ENCODE assay signal across 8 cellular contexts in the genomic region with DNA sequence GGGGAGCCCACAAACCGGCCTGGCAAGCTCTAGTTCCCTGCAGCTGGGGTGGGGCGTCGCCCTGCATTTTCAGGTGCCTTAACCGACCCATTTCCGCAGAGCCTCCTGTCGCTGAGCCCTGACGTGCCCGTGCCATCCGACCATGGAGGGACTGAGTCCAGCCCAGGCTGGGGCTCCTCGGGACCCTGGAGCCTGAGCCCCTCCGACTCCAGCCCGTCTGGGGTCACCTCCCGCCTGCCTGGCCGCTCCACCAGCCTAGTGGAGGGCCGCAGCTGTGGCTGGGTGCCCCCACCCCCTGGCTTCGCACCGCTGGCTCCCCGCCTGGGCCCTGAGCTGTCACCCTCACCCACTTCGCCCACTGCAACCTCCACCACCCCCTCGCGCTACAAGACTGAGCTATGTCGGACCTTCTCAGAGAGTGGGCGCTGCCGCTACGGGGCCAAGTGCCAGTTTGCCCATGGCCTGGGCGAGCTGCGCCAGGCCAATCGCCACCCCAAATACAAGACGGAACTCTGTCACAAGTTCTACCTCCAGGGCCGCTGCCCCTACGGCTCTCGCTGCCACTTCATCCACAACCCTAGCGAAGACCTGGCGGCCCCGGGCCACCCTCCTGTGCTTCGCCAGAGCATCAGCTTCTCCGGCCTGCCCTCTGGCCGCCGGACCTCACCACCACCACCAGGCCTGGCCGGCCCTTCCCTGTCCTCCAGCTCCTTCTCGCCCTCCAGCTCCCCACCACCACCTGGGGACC. TPM values are rescaled to one million over a fixed set of nuclear protein-coding genes. Genes with fewer than 3 reads are reported as not detected.
DNase-seq lines count a peak whose midpoint lies in the region; ATAC-seq, FAIRE-seq and TF ChIP-seq lines count a peak whose summit lies in the region.

No MANE protein-coding gene starts in this region.

- TF ChIP-seq CTCF in K562 (IDR thresholded peaks at IDR 0.05 in 2 of 3, conservative IDR thresholded peaks at IDR 0.05 in 1 of 3; ENCODE audit: insufficient read depth in 2 of 3, low read depth in 1 of 3, low read length in 3 of 3) = no peak
- TF ChIP-seq CTCF in GM10248 (IDR thresholded peaks at IDR 0.05; ENCODE audit: control extremely low read depth, extremely low read depth, low read depth, missing control alignments) = no peak

- TF ChIP-seq EP300 in K562 (IDR thresholded peaks at IDR 0.05; ENCODE audit: low read length) = no peak

- CTCF ChIA-PET in K562 (lab: Yijun Ruan, JAX; ENCODE audit: low intra/inter-chr PET ratio) (interaction anchor here (0.8 kb wide), 1 partner anchor 10 kb away, joined by 3 read pairs; no protein-coding TSS in a partner anchor), GM10248 (lab: Yijun Ruan, JAX) (interaction anchor here (3.9 kb wide), 1 partner anchor 10 kb away, joined by 41 read pairs; no protein-coding TSS in a partner anchor)

- no peaks in the 10 kb centered on the region for H3K9me1 ChIP-seq in K562 (ENCODE audit: control insufficient read depth, insufficient read depth, low read length)

- POLR2A ChIA-PET in K562 (lab: Yijun Ruan, JAX) (interaction anchor here (0.7 to 4.0 kb wide), 9 partner anchors 10 to 216 kb away, joined by 3 to 18 read pairs (median 6); partner anchors contain the start of genes MED29, PAF1, RPS16 and SAMD4B), GM10248 (lab: Yijun Ruan, JAX) (interaction anchor here (0.7 to 3.8 kb wide), 8 partner anchors 8 to 78 kb away, joined by 3 to 49 read pairs (median 5); partner anchors contain the start of genes MED29, PAF1 and RPS16)

- H3K79me2 ChIP-seq in K562 (ENCODE audit: control insufficient read depth, insufficient read depth, low read length) = peaks cover 50% of the 10 kb centered on the region

- no peak for TF ChIP-seq POLR2A in K562 (conservative IDR thresholded peaks at IDR 0.05)

- H3K4me3 ChIP-seq in GM08714 (ENCODE audit: low read length) (peak overlapping the region; percentile 94), SJSA1 (peak overlapping the region; percentile 81), K562 (peak overlapping the region; percentile 78)

- intact Hi-C loops in K562 (cut with micrococcal nuclease) = no loop called here

- in situ Hi-C loops in K562 (cut with MboI) = no loop called here

- H3K27ac ChIP-seq in SJSA1 (no peak overlapping the region), K562 (ENCODE audit: extremely low read depth, low read depth, low read length) (peak overlapping the region; percentile 94)

- no peak for ATAC-seq in K562

- no peak for TF ChIP-seq RAD21 in K562 (CRISPR knock-in tag; conservative IDR thresholded peaks at IDR 0.05 in 1 of 2, IDR thresholded peaks at IDR 0.05 in 1 of 2)

- H4K20me1 ChIP-seq in K562 (replicated peaks; ENCODE audit: control insufficient read depth, insufficient read depth, low read length) = peaks cover 4% of the 10 kb centered on the region; the same call in 1 of the 2 replicates

- FAIRE-seq in K562 (lab: Jason Lieb, UNC) (no peak), urothelium cell line (lab: Jason Lieb, UNC) (no peak)

- H3K36me3 ChIP-seq in SJSA1 (peaks cover 21% of the 10 kb centered on the region), K562 (ENCODE audit: control insufficient read depth, insufficient read depth, low read length) (peaks cover 13% of the 10 kb centered on the region; the same call in 1 of the 3 replicates)

- H3K9ac ChIP-seq in K562 (ENCODE audit: insufficient read depth in 1 of 2, low read depth in 2 of 2, low read length in 2 of 2) = peak overlapping the region; percentile 91 to 97

- H3K4me1 ChIP-seq in SJSA1 (replicated peaks) = peaks cover 52% of the 10 kb centered on the region
- H3K4me1 ChIP-seq in K562 (replicated peaks in 1 of 2; ENCODE audit: control insufficient read depth in 2 of 2, insufficient read depth in 2 of 2, low read length in 2 of 2) = peaks cover 55 to 76% of the 10 kb centered on the region in 2 experiments

- 48% methylated on average over 34 of the region's 41 CpGs for WGBS in K562 (ENCODE audit: insufficient coverage, low coverage, missing lambda C conversion rate)

- H3K27me3 ChIP-seq in SJSA1 (replicated peaks) (no peaks in the 10 kb centered on the region), K562 (ENCODE audit: control insufficient read depth in 2 of 2, insufficient read depth in 2 of 2, low read length in 2 of 2) (no peaks in the 10 kb centered on the region)

- DNase-seq in SJSA1 (ENCODE audit: low read depth in 1 of 2, low spot score in 2 of 2) = peak in 1 of 2 experiments; percentile 46
- DNase-seq in K562 (ENCODE audit: extremely low read depth in 1 of 4, low spot score in 3 of 4) = peak in 1 of 4 experiments; percentile 50
- DNase-seq in islet precursor cell = peak; percentile 68
- peak; percentile 39 to 58 for DNase-seq in stimulated activated CD8-positive, alpha-beta memory T cell treated with anti-CD3 and anti-CD28 coated beads, Interleukin-2, amount 100 ng/mL, for 1 hour (ENCODE audit: low read depth in 2 of 2)
- no peak for DNase-seq in H4 (ENCODE audit: low spot score)
- no peak for DNase-seq in urothelium cell line (ENCODE audit: low spot score)
- no peak for DNase-seq in GM10248 (ENCODE audit: extremely low spot score)

- no peaks in the 10 kb centered on the region for H3K9me3 ChIP-seq in SJSA1 (replicated peaks)
- H3K9me3 ChIP-seq in K562 (replicated peaks; ENCODE audit: control insufficient read depth, insufficient read depth, low read depth, low read length) = no peaks in the 10 kb centered on the region

- no peak overlapping the region for H2AFZ ChIP-seq in K562 (ENCODE audit: low read depth, low read length)

- no TSS peak for BruUV-seq in K562 (replicated peaks; lab: Mats Ljungman, UMichigan)

- H3K4me2 ChIP-seq in K562 (ENCODE audit: insufficient read depth, low read length) = peak overlapping the region; percentile 85

RNA-seq across cellular contexts. Expression of gene ZFP36, which starts 1.2 kb away (rescaled TPM):
- 2.0 and 4.3 TPM in 2 replicates for total RNA-seq in SJSA1 (2014; rRNA removed; shearing (Covaris generic))
- 9.5 and 19.1 TPM in 2 replicates for total RNA-seq in K562 (2011; cell fraction: chromatin; rRNA removed; ENCODE audit: low replicate concordance)
- 17.8 and 18.8 TPM in 2 replicates for total RNA-seq in K562 (2011; cell fraction: nucleolus; rRNA removed)
- total RNA-seq in K562 (2011; cell fraction: nucleoplasm; rRNA removed) = 15.0 and 15.3 TPM in 2 replicates
- total RNA-seq in K562 (2014; rRNA removed) = 3.5 and 7.1 TPM in 2 replicates
- total RNA-seq in K562 (2014; rRNA removed; fragmentation: Illumina TruSeq; extraction: Trizol) = 1.8 and 2.8 TPM in 2 replicates
- 3.7 and 3.8 TPM in 2 replicates for total RNA-seq in K562 (2015; rRNA removed; fragmentation: Illumina TruSeq; extraction: Trizol)
- total RNA-seq in K562 (2021) = 17.1 and 20.1 TPM in 2 replicates
- polyA plus RNA-seq in K562 (2011; rRNA removed) = 1.0 and 2.0 TPM in 2 replicates
- polyA plus RNA-seq in K562 (2011; cell fraction: cytosol; rRNA removed) = 1.8 and 3.0 TPM in 2 replicates
- polyA plus RNA-seq in K562 (2011; cell fraction: nucleus; rRNA removed) = 12.7 and 20.7 TPM in 2 replicates
- polyA plus RNA-seq in K562 (2012) = 14.4 and 28.7 TPM in 2 replicates
- polyA plus RNA-seq in K562 (2014; fragmentation: Illumina TruSeq; extraction: Trizol) = 12.5 and 13.4 TPM in 2 replicates
- 1 to 10 TPM; 1.3 to 1.5 TPM for polyA plus RNA-seq in K562 (2014; fragmentation: Nextera tagmentation; extraction: Ambion mirVana)
- polyA plus RNA-seq in K562 (2014; rRNA removed) = 9.2 and 9.5 TPM in 2 replicates
- 0.63 and 0.66 TPM in 2 replicates for polyA minus RNA-seq in K562 (2011; rRNA and poly(A)+ RNA removed)
- polyA minus RNA-seq in K562 (2011; cell fraction: cytosol; rRNA and poly(A)+ RNA removed) = 6.1 and 7.0 TPM in 2 replicates
- 11.0 and 12.8 TPM in 2 replicates for polyA minus RNA-seq in K562 (2011; cell fraction: nucleus; rRNA and poly(A)+ RNA removed)
- 4.0 and 5.7 TPM in 2 replicates for total RNA-seq in H4 (2014; rRNA removed; shearing (Covaris generic))

RNA-seq across cellular contexts. Expression of gene PLEKHG2, which starts 4.7 kb away (rescaled TPM):
- 8.6 and 17.9 TPM in 2 replicates for total RNA-seq in SJSA1 (2014; rRNA removed; shearing (Covaris generic))
- 36.8 and 97.0 TPM in 2 replicates for total RNA-seq in K562 (2011; cell fraction: chromatin; rRNA removed; ENCODE audit: low replicate concordance)
- total RNA-seq in K562 (2011; cell fraction: nucleolus; rRNA removed) = 44.7 and 54.0 TPM in 2 replicates
- total RNA-seq in K562 (2011; cell fraction: nucleoplasm; rRNA removed) = 35.4 and 61.8 TPM in 2 replicates
- total RNA-seq in K562 (2014; rRNA removed) (9.8 and 17.1 TPM in 2 replicates), K562 (2014; rRNA removed; fragmentation: Illumina TruSeq; extraction: Trizol) (5.9 and 6.8 TPM in 2 replicates), K562 (2015; rRNA removed; fragmentation: Illumina TruSeq; extraction: Trizol) (8.1 and 11.4 TPM in 2 replicates), K562 (2021) (41.1 and 45.7 TPM in 2 replicates)
- polyA plus RNA-seq in K562 (2011; rRNA removed) (5.4 and 8.5 TPM in 2 replicates), K562 (2014; fragmentation: Illumina TruSeq; extraction: Trizol) (18.6 and 27.7 TPM in 2 replicates), K562 (2014; fragmentation: Nextera tagmentation; extraction: Ambion mirVana) (1 to 10 TPM in 1 of 2 experiments, under 1 TPM in 1; 0.98 to 3.0 TPM), K562 (2014; rRNA removed) (14.9 and 18.0 TPM in 2 replicates)
- polyA plus RNA-seq in K562 (2011; cell fraction: cytosol; rRNA removed) = 4.2 and 6.3 TPM in 2 replicates
- 32.9 and 103 TPM in 2 replicates for polyA plus RNA-seq in K562 (2011; cell fraction: nucleus; rRNA removed)
- 22.1 and 34.0 TPM in 2 replicates for polyA plus RNA-seq in K562 (2012)
- polyA minus RNA-seq in K562 (2011; rRNA and poly(A)+ RNA removed) = 2.7 TPM in 2 replicates
- polyA minus RNA-seq in K562 (2011; cell fraction: cytosol; rRNA and poly(A)+ RNA removed) = 15.3 and 25.7 TPM in 2 replicates
- 14.0 and 19.9 TPM in 2 replicates for polyA minus RNA-seq in K562 (2011; cell fraction: nucleus; rRNA and poly(A)+ RNA removed)
- 5.3 and 7.1 TPM in 2 replicates for total RNA-seq in H4 (2014; rRNA removed; shearing (Covaris generic))

RNA-seq across cellular contexts. Expression of gene MED29, which starts 16.6 kb away (rescaled TPM):
- total RNA-seq in SJSA1 (2014; rRNA removed; shearing (Covaris generic)) = 24.3 and 38.9 TPM in 2 replicates
- total RNA-seq in K562 (2011; cell fraction: chromatin; rRNA removed; ENCODE audit: low replicate concordance) = 7.8 and 14.7 TPM in 2 replicates
- 12.0 and 12.7 TPM in 2 replicates for total RNA-seq in K562 (2011; cell fraction: nucleolus; rRNA removed)
- 13.0 and 17.4 TPM in 2 replicates for total RNA-seq in K562 (2011; cell fraction: nucleoplasm; rRNA removed)
- total RNA-seq in K562 (2014; rRNA removed) = 16.0 and 22.6 TPM in 2 replicates
- total RNA-seq in K562 (2014; rRNA removed; fragmentation: Illumina TruSeq; extraction: Trizol) = 7.0 and 7.2 TPM in 2 replicates
- total RNA-seq in K562 (2015; rRNA removed; fragmentation: Illumina TruSeq; extraction: Trizol) = 11.2 and 11.7 TPM in 2 replicates
- total RNA-seq in K562 (2021) = 17.3 and 18.0 TPM in 2 replicates
- 11.7 and 12.4 TPM in 2 replicates for polyA plus RNA-seq in K562 (2011; rRNA removed)
- 18.4 and 30.0 TPM in 2 replicates for polyA plus RNA-seq in K562 (2011; cell fraction: cytosol; rRNA removed)
- 5.3 and 8.7 TPM in 2 replicates for polyA plus RNA-seq in K562 (2011; cell fraction: nucleus; rRNA removed)
- 14.0 and 19.0 TPM in 2 replicates for polyA plus RNA-seq in K562 (2012)
- polyA plus RNA-seq in K562 (2014; fragmentation: Illumina TruSeq; extraction: Trizol) = 18.0 and 19.2 TPM in 2 replicates
- 1 to 10 TPM; 1.8 to 2.8 TPM for polyA plus RNA-seq in K562 (2014; fragmentation: Nextera tagmentation; extraction: Ambion mirVana)
- 15.1 and 22.5 TPM in 2 replicates for polyA plus RNA-seq in K562 (2014; rRNA removed)
- polyA minus RNA-seq in K562 (2011; rRNA and poly(A)+ RNA removed) = 6.4 and 10.6 TPM in 2 replicates
- polyA minus RNA-seq in K562 (2011; cell fraction: cytosol; rRNA and poly(A)+ RNA removed) = 5.9 and 9.0 TPM in 2 replicates
- 15.9 and 16.3 TPM in 2 replicates for polyA minus RNA-seq in K562 (2011; cell fraction: nucleus; rRNA and poly(A)+ RNA removed)
- 26.7 and 58.5 TPM in 2 replicates for total RNA-seq in H4 (2014; rRNA removed; shearing (Covaris generic))

RNA-seq across cellular contexts. Expression of gene PAF1, which starts 16.9 kb away (rescaled TPM):
- total RNA-seq in SJSA1 (2014; rRNA removed; shearing (Covaris generic)) = 55.2 and 61.6 TPM in 2 replicates
- total RNA-seq in K562 (2011; cell fraction: chromatin; rRNA removed; ENCODE audit: low replicate concordance) = 59.0 and 87.9 TPM in 2 replicates
- 51.6 and 65.2 TPM in 2 replicates for total RNA-seq in K562 (2011; cell fraction: nucleolus; rRNA removed)
- total RNA-seq in K562 (2011; cell fraction: nucleoplasm; rRNA removed) = 40.5 and 40.8 TPM in 2 replicates
- total RNA-seq in K562 (2014; rRNA removed) (41.2 and 50.5 TPM in 2 replicates), K562 (2014; rRNA removed; fragmentation: Illumina TruSeq; extraction: Trizol) (22.6 and 23.2 TPM in 2 replicates), K562 (2015; rRNA removed; fragmentation: Illumina TruSeq; extraction: Trizol) (37.0 and 39.8 TPM in 2 replicates), K562 (2021) (30.7 and 33.8 TPM in 2 replicates)
- polyA plus RNA-seq in K562 (2011; rRNA removed) (30.1 and 31.6 TPM in 2 replicates), K562 (2014; fragmentation: Illumina TruSeq; extraction: Trizol) (41.1 and 45.0 TPM in 2 replicates), K562 (2014; fragmentation: Nextera tagmentation; extraction: Ambion mirVana) (1 to 10 TPM; 1.5 to 1.7 TPM), K562 (2014; rRNA removed) (32.4 and 43.5 TPM in 2 replicates)
- polyA plus RNA-seq in K562 (2011; cell fraction: cytosol; rRNA removed) = 31.4 and 56.3 TPM in 2 replicates
- 65.9 and 73.6 TPM in 2 replicates for polyA plus RNA-seq in K562 (2011; cell fraction: nucleus; rRNA removed)
- polyA plus RNA-seq in K562 (2012) = 37.5 and 43.8 TPM in 2 replicates
- polyA minus RNA-seq in K562 (2011; rRNA and poly(A)+ RNA removed) = 38.6 and 43.3 TPM in 2 replicates
- 21.1 and 21.3 TPM in 2 replicates for polyA minus RNA-seq in K562 (2011; cell fraction: cytosol; rRNA and poly(A)+ RNA removed)
- polyA minus RNA-seq in K562 (2011; cell fraction: nucleus; rRNA and poly(A)+ RNA removed) = 33.7 and 58.5 TPM in 2 replicates
- 40.8 and 62.0 TPM in 2 replicates for total RNA-seq in H4 (2014; rRNA removed; shearing (Covaris generic))

RNA-seq across cellular contexts. Expression of gene RPS16, which starts 27.9 kb away (rescaled TPM):
- total RNA-seq in SJSA1 (2014; rRNA removed; shearing (Covaris generic)) = 54.0 and 69.4 TPM in 2 replicates
- 222 and 453 TPM in 2 replicates for total RNA-seq in K562 (2011; cell fraction: chromatin; rRNA removed; ENCODE audit: low replicate concordance)
- 784 and 1,002 TPM in 2 replicates for total RNA-seq in K562 (2011; cell fraction: nucleolus; rRNA removed)
- total RNA-seq in K562 (2011; cell fraction: nucleoplasm; rRNA removed) = 878 and 1,583 TPM in 2 replicates
- total RNA-seq in K562 (2014; rRNA removed) = 2,011 and 2,125 TPM in 2 replicates
- total RNA-seq in K562 (2014; rRNA removed; fragmentation: Illumina TruSeq; extraction: Trizol) = 82.6 and 146 TPM in 2 replicates
- 114 and 137 TPM in 2 replicates for total RNA-seq in K562 (2015; rRNA removed; fragmentation: Illumina TruSeq; extraction: Trizol)
- total RNA-seq in K562 (2021) = 3,072 and 3,267 TPM in 2 replicates
- polyA plus RNA-seq in K562 (2011; rRNA removed) = 1,618 and 2,255 TPM in 2 replicates
- 6,767 and 7,935 TPM in 2 replicates for polyA plus RNA-seq in K562 (2011; cell fraction: cytosol; rRNA removed)
- polyA plus RNA-seq in K562 (2011; cell fraction: nucleus; rRNA removed) = 1,399 and 1,697 TPM in 2 replicates
- 3,974 and 4,107 TPM in 2 replicates for polyA plus RNA-seq in K562 (2012)
- 2,204 and 2,973 TPM in 2 replicates for polyA plus RNA-seq in K562 (2014; fragmentation: Illumina TruSeq; extraction: Trizol)
- 1,000 to 10,000 TPM; 2,545 to 3,175 TPM for polyA plus RNA-seq in K562 (2014; fragmentation: Nextera tagmentation; extraction: Ambion mirVana)
- polyA plus RNA-seq in K562 (2014; rRNA removed) = 3,400 and 3,671 TPM in 2 replicates
- 1,356 and 1,489 TPM in 2 replicates for polyA minus RNA-seq in K562 (2011; rRNA and poly(A)+ RNA removed)
- 1,901 and 2,445 TPM in 2 replicates for polyA minus RNA-seq in K562 (2011; cell fraction: cytosol; rRNA and poly(A)+ RNA removed)
- 274 and 520 TPM in 2 replicates for polyA minus RNA-seq in K562 (2011; cell fraction: nucleus; rRNA and poly(A)+ RNA removed)
- 8.0 and 83.0 TPM in 2 replicates for total RNA-seq in H4 (2014; rRNA removed; shearing (Covaris generic))

Comparison
In these comparisons a context has a peak if more than half of its experiments do, and no peak if none do; other contexts are left out.
1. DNase-seq: peak in islet precursor cell (single experiment) and stimulated activated CD8-positive, alpha-beta memory T cell treated with anti-CD3 and anti-CD28 coated beads, Interleukin-2, amount 100 ng/mL, for 1 hour (2 of 2); none in H4 (single experiment), urothelium cell line (single experiment) and GM10248 (single experiment).
2. Peak in every context shown above with its lines, with median percentiles within 50 percentile points of each other: H3K4me3 ChIP-seq.